In the genomic region with DNA sequence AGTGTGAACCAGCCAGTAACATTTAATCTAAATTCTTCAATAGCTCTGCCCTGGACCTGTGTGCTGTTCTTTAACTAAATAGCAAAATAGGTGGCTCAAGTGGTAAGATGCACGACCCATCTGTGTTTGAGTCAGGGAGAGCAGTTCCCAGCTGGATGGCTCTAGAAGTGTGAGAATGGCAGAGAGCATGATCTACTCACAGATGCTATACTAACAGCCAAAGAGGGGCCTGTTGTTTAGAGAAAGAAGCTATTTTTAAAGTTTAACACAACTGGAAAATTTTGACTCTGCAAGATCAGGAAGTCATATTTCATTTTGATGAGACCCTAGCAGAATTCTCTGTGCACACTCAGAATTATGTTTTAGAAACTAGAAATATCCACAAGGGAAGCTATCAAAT, we compare ENCODE assay signal across 24 cellular contexts.
DNase-seq lines count a peak whose midpoint lies in the region; ATAC-seq and TF ChIP-seq lines count a peak whose summit lies in the region.
"Had no signal": no experiment of that assay in that cellular context is flagged by ENCODE, and none has a peak within 500 bp of the region (broad histone marks: within the 10 kb centered on the region; RNA-seq: fewer than 3 reads in every experiment).

No MANE protein-coding gene starts in this region.

- H3K27ac ChIP-seq in neural progenitor cell (no peak overlapping the region), thyroid gland (no peak overlapping the region), stomach (no peak overlapping the region)
- H3K27ac ChIP-seq: A549; BLaER1 treated with 17β-estradiol and CSF1 and Interleukin-3, amounts not matched to agents 10 nM and 100 nM had no signal

- no peaks in the 10 kb centered on the region for H3K9me2 ChIP-seq in Loucy (replicated peaks; ENCODE audit: low read depth, low read length)

- H3K36me3 ChIP-seq in Loucy (ENCODE audit: insufficient read depth, low read length) (no peaks in the 10 kb centered on the region), neural progenitor cell (no peaks in the 10 kb centered on the region), thyroid gland (no peaks in the 10 kb centered on the region), stomach (no peaks in the 10 kb centered on the region)
- H3K36me3 ChIP-seq: BE2C; BLaER1 treated with 17β-estradiol and CSF1 and Interleukin-3, amounts not matched to agents 10 nM and 100 nM; HAP-1 had no signal

- ATAC-seq in GM18858 (IDR thresholded peaks at IDR 0.05; ENCODE audit: unreplicated experiment): no peak
- ATAC-seq in HG03378 (IDR thresholded peaks at IDR 0.05; ENCODE audit: unreplicated experiment): no peak
- ATAC-seq: A549, GM12878 had no signal

- peak; percentile 17 for DNase-seq in left kidney (ENCODE audit: low read depth, low spot score)
- no peak for DNase-seq in neural progenitor cell (ENCODE audit: low spot score)
- no peak for DNase-seq in thyroid gland
- DNase-seq in stomach: no peak
- DNase-seq: 8988T; ACHN; AML-193; BE2C; CD4-positive, alpha-beta T cell; CD8-positive, alpha-beta memory T cell; DMS 273 treated with DMSO at 0.1 percent for 48 hours; DMS79; EL; GDM1; GOT3; HFFc6 had no signal

- no peak for TF ChIP-seq POLR2A in thyroid gland (IDR thresholded peaks at IDR 0.05)
- no peak for TF ChIP-seq POLR2A in stomach (IDR thresholded peaks at IDR 0.05)

- H3K4me3 Mint-ChIP-seq in neural progenitor cell: no peak overlapping the region
- H3K4me3 Mint-ChIP-seq: CD14-positive monocyte; CD4-positive, alpha-beta T cell; CD8-positive, alpha-beta memory T cell; HFFc6 had no signal

- H3K4me3 ChIP-seq in Loucy (ENCODE audit: low read length, poor library complexity, severe bottlenecking) (no peak overlapping the region), neural progenitor cell (no peak overlapping the region), thyroid gland (replicated peaks in 1 of 3) (no peak overlapping the region), stomach (no peak overlapping the region)
- H3K4me3 ChIP-seq: A549; BLaER1 treated with 17β-estradiol and CSF1 and Interleukin-3, amounts not matched to agents 10 nM and 100 nM; GM12878; HAP-1 had no signal

- H3K4me1 Mint-ChIP-seq in neural progenitor cell: peaks cover 3% of the 10 kb centered on the region

- H3K79me2 ChIP-seq in Loucy (ENCODE audit: insufficient read depth, low read length): no peaks in the 10 kb centered on the region
- H3K79me2 ChIP-seq in neural progenitor cell (ENCODE audit: low read depth): no peaks in the 10 kb centered on the region

- no peak overlapping the region for H3K4me2 ChIP-seq in Loucy (ENCODE audit: low read depth, low read length, poor library complexity, severe bottlenecking)
- H3K4me2 ChIP-seq in neural progenitor cell: no peak overlapping the region
- H3K4me2 ChIP-seq: A549; BLaER1 treated with 17β-estradiol and CSF1 and Interleukin-3, amounts not matched to agents 10 nM and 100 nM had no signal

- peak overlapping the region; percentile 62 for H2AFZ ChIP-seq in Loucy (ENCODE audit: low read length)
- H2AFZ ChIP-seq in neural progenitor cell (replicated peaks): no peak overlapping the region

- intact Hi-C loops in thyroid gland (cut with DNase I): no loop called here
- intact Hi-C loops in stomach (cut with DNase I; ENCODE audit: low total_unique reads): no loop called here

- H3K9ac ChIP-seq in Loucy (ENCODE audit: low read depth, low read length, poor library complexity, severe bottlenecking): no peak overlapping the region
- no peak overlapping the region for H3K9ac ChIP-seq in neural progenitor cell
- H3K9ac ChIP-seq: BLaER1 treated with 17β-estradiol and CSF1 and Interleukin-3, amounts not matched to agents 10 nM and 100 nM had no signal

- no peaks in the 10 kb centered on the region for H3F3A ChIP-seq in Loucy (ENCODE audit: low read depth)
- no peaks in the 10 kb centered on the region for H3F3A ChIP-seq in neural progenitor cell (ENCODE audit: low read depth)

- TF ChIP-seq EP300 in stomach (IDR thresholded peaks at IDR 0.05): no peak

- 34 to 37% methylated on average over 1 of the region's 1 CpG for WGBS in thyroid gland, 2 donors
- 44 to 65% (median 61%) methylated on average over 1 of the region's 1 CpG for WGBS in stomach, 5 donors

- H3K27me3 ChIP-seq in Loucy (ENCODE audit: insufficient read depth, low read length, poor library complexity, severe bottlenecking) (no peaks in the 10 kb centered on the region), neural progenitor cell (no peaks in the 10 kb centered on the region), thyroid gland (no peaks in the 10 kb centered on the region), stomach (no peaks in the 10 kb centered on the region)
- H3K27me3 ChIP-seq: BE2C had no signal

- H4K20me1 ChIP-seq in Loucy (ENCODE audit: insufficient read depth, low read length, poor library complexity, severe bottlenecking): no peaks in the 10 kb centered on the region
- H4K20me1 ChIP-seq in neural progenitor cell (ENCODE audit: low read depth): no peaks in the 10 kb centered on the region

- peaks cover 2% of the 10 kb centered on the region for H3K4me1 ChIP-seq in Loucy (ENCODE audit: insufficient read depth, low read length, poor library complexity, severe bottlenecking)
- no peaks in the 10 kb centered on the region for H3K4me1 ChIP-seq in neural progenitor cell
- H3K4me1 ChIP-seq in thyroid gland: peaks cover 0 to 3% of the 10 kb centered on the region in 2 donors
- H3K4me1 ChIP-seq in stomach: peaks cover 0 to 28% (median 8%) of the 10 kb centered on the region in 4 donors
- H3K4me1 ChIP-seq: BLaER1 treated with 17β-estradiol and CSF1 and Interleukin-3, amounts not matched to agents 10 nM and 100 nM; HAP-1 had no signal

- no peaks in the 10 kb centered on the region for H3K36me3 Mint-ChIP-seq in neural progenitor cell
- H3K36me3 Mint-ChIP-seq: CD14-positive monocyte had no signal

- TF ChIP-seq CTCF in Loucy (conservative IDR thresholded peaks at IDR 0.05; ENCODE audit: low read length) (no peak), neural progenitor cell (IDR thresholded peaks at IDR 0.05) (no peak), thyroid gland (IDR thresholded peaks at IDR 0.05) (no peak), stomach (IDR thresholded peaks at IDR 0.05) (no peak)

- H3K9me3 ChIP-seq in Loucy (ENCODE audit: insufficient read depth, low read depth, low read length): no peaks in the 10 kb centered on the region
- no peaks in the 10 kb centered on the region for H3K9me3 ChIP-seq in neural progenitor cell (ENCODE audit: low read depth)
- H3K9me3 ChIP-seq in thyroid gland: no peaks in the 10 kb centered on the region
- no peaks in the 10 kb centered on the region for H3K9me3 ChIP-seq in stomach
- H3K9me3 ChIP-seq: A549, BE2C, HAP-1 had no signal

- H3K27me3 Mint-ChIP-seq in neural progenitor cell (ENCODE audit: insufficient read depth, low read depth): peaks cover 6% of the 10 kb centered on the region
- H3K27me3 Mint-ChIP-seq: CD4-positive, alpha-beta T cell had no signal

- peak overlapping the region; percentile 72 for H3K27ac Mint-ChIP-seq in neural progenitor cell
- H3K27ac Mint-ChIP-seq: CD14-positive monocyte; CD4-positive, alpha-beta T cell; HFFc6 had no signal

- H3K9me3 Mint-ChIP-seq in neural progenitor cell: no peaks in the 10 kb centered on the region
- H3K9me3 Mint-ChIP-seq: CD4-positive, alpha-beta T cell; HFFc6 had no signal
